8 cellular contexts compared by ENCODE assay signal in genomic region chr1:55140546-55140983, GRCh38.
DNase-seq lines count a peak whose midpoint lies in the region; ATAC-seq and TF ChIP-seq lines count a peak whose summit lies in the region.

No MANE protein-coding gene starts in this region.

- H3K4me3 Mint-ChIP-seq in activated T-helper 2 cell treated with anti-CD3 and anti-CD28 coated beads, Interferon-gamma antibody, Interleukin-2, Interleukin-4, amounts not matched to agents 10 μg/mL and 5 μg/mL and 100 μg/mL, durations not matched to agents 14 hours and 24 hours and 36 hours (ENCODE audit: low read depth), result no peak overlapping the region

- intact Hi-C loops in activated T-helper 2 cell treated with anti-CD3 and anti-CD28 coated beads, Interferon-gamma antibody, Interleukin-2, Interleukin-4, amounts not matched to agents 10 μg/mL and 5 μg/mL and 100 μg/mL, durations not matched to agents 14 hours and 24 hours and 36 hours (cut with micrococcal nuclease), result loop anchor here (1.0 to 10.0 kb wide), 7 partner anchors 11 to 1444 kb away; no protein-coding TSS in a partner anchor
- intact Hi-C loops in tibial artery (cut with DNase I; ENCODE audit: low total_unique reads), result loop anchor here (2.0 kb wide), 1 partner anchor 136 kb away; no protein-coding TSS in a partner anchor

- H3K36me3 ChIP-seq in tibial artery, result peaks cover 66 to 80% (median 79%) of the 10 kb centered on the region in 3 donors

- H3K27ac Mint-ChIP-seq in activated T-helper 2 cell treated with anti-CD3 and anti-CD28 coated beads, Interferon-gamma antibody, Interleukin-2, Interleukin-4, amounts not matched to agents 10 μg/mL and 5 μg/mL and 100 μg/mL, durations not matched to agents 14 hours and 24 hours and 36 hours, result peak overlapping the region; percentile 46

- H3K4me3 ChIP-seq in fibroblast of villous mesenchyme (ENCODE audit: low read depth, low read length) (no peak overlapping the region), tibial artery (no peak overlapping the region)

- peaks cover 17% of the 10 kb centered on the region for H3K4me1 Mint-ChIP-seq in activated T-helper 2 cell treated with anti-CD3 and anti-CD28 coated beads, Interferon-gamma antibody, Interleukin-2, Interleukin-4, amounts not matched to agents 10 μg/mL and 5 μg/mL and 100 μg/mL, durations not matched to agents 14 hours and 24 hours and 36 hours (ENCODE audit: low read depth)

- no peaks in the 10 kb centered on the region for H3K9me3 Mint-ChIP-seq in activated T-helper 2 cell treated with anti-CD3 and anti-CD28 coated beads, Interferon-gamma antibody, Interleukin-2, Interleukin-4, amounts not matched to agents 10 μg/mL and 5 μg/mL and 100 μg/mL, durations not matched to agents 14 hours and 24 hours and 36 hours

- peak; percentile 94 for DNase-seq in DMS53 treated with DMSO at 0.1 percent for 48 hours (lab: John Stamatoyannopoulos, UW; ENCODE audit: unreplicated experiment)
- peak; percentile 90 for DNase-seq in RKO (ENCODE audit: low spot score)
- DNase-seq in activated T-helper 2 cell treated with anti-CD3 and anti-CD28 coated beads, Interferon-gamma antibody, Interleukin-2, Interleukin-4, amounts not matched to agents 10 μg/mL and 5 μg/mL and 100 μg/mL, durations not matched to agents 14 hours and 24 hours and 36 hours (ENCODE audit: low spot score), result peak; percentile 50
- peak; percentile 95 for DNase-seq in fibroblast of villous mesenchyme (ENCODE audit: low read depth)
- no peak for DNase-seq in omental fat pad (ENCODE audit: low spot score)
- peak; percentile 64 to 76 for DNase-seq in tibial artery

- H3K27ac ChIP-seq in tibial artery, result peak overlapping the region; percentile 13 to 23

- no peaks in the 10 kb centered on the region for H3K27me3 ChIP-seq in tibial artery

- TF ChIP-seq CTCF in LNCAP (IDR thresholded peaks at IDR 0.05) (peak; percentile 79), fibroblast of villous mesenchyme (IDR thresholded peaks at IDR 0.05; ENCODE audit: insufficient read depth, low read depth, low read length) (peak; percentile 91), omental fat pad (IDR thresholded peaks at IDR 0.05) (peak in 2 of 3 donors; percentile 5 to 46), tibial artery (IDR thresholded peaks at IDR 0.05) (peak; percentile 79 to 81)

- H3K9me3 ChIP-seq in tibial artery, result no peaks in the 10 kb centered on the region

- H3K27me3 Mint-ChIP-seq in activated T-helper 2 cell treated with anti-CD3 and anti-CD28 coated beads, Interferon-gamma antibody, Interleukin-2, Interleukin-4, amounts not matched to agents 10 μg/mL and 5 μg/mL and 100 μg/mL, durations not matched to agents 14 hours and 24 hours and 36 hours (ENCODE audit: low read depth), result no peaks in the 10 kb centered on the region

- peaks cover 0 to 5% (median 2%) of the 10 kb centered on the region in 4 donors for H3K4me1 ChIP-seq in tibial artery

- peaks cover 31% of the 10 kb centered on the region for H3K36me3 Mint-ChIP-seq in activated T-helper 2 cell treated with anti-CD3 and anti-CD28 coated beads, Interferon-gamma antibody, Interleukin-2, Interleukin-4, amounts not matched to agents 10 μg/mL and 5 μg/mL and 100 μg/mL, durations not matched to agents 14 hours and 24 hours and 36 hours (ENCODE audit: low read depth)

- peak; percentile 92 for ATAC-seq in GM21576 (IDR thresholded peaks at IDR 0.05; ENCODE audit: unreplicated experiment)
- ATAC-seq in omental fat pad (ENCODE audit: low FRiP score), result peak; percentile 92

Comparison
In these comparisons a context has a peak if more than half of its experiments do, and no peak if none do; other contexts are left out.
1. CTCF ChIP-seq: peak in every context shown above with its lines; median percentile 91 in fibroblast of villous mesenchyme; 80 in tibial artery; 79 in LNCAP; 26 in omental fat pad.